Comparison of ENCODE assay signal across 24 cellular contexts in the genomic region with DNA sequence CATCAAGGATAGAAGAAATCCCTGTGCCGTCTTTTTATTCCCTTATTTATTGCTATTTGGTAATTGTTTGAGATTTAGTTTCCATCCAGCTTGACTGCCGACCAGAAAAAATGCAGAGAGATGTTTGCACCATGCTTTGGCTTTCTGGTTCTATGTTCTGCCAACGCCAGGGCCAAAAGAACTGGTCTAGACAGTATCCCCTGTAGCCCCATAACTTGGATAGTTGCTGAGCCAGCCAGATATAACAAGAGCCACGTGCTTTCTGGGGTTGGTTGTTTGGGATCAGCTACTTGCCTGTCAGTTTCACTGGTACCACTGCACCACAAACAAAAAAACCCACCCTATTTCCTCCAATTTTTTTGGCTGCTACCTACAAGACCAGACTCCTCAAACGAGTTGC.
"Had no signal": no experiment of that assay in that cellular context is flagged by ENCODE, and none has a peak within 500 bp of the region (broad histone marks: within the 10 kb centered on the region; RNA-seq: fewer than 3 reads in every experiment).

No MANE protein-coding gene starts in this region.

- ATAC-seq: mucosa of descending colon; naive thymus-derived CD4-positive, alpha-beta T cell; natural killer cell treated with Interleukin-12 subunit alpha and Interleukin-12 subunit beta and Interleukin-15 and Interleukin-18, amount 100 ng/mL, for 72 hours; pancreas; right cardiac atrium; stimulated activated effector memory CD8-positive, alpha-beta T cell treated with anti-CD3 and anti-CD28 coated beads, Interleukin-12 subunit alpha, Interleukin-12 subunit beta, amount 100 ng/mL, for 72 hours; upper lobe of right lung had no signal

- H3K27me3 ChIP-seq: hepatocyte, pancreas, sigmoid colon, spleen, suprapubic skin, tibial artery, upper lobe of right lung had no signal

- H3K4me3 ChIP-seq: hepatocyte, left ventricle myocardium inferior, lung, mucosa of descending colon, pancreas, prostate gland, sigmoid colon, spleen, suprapubic skin, thoracic aorta, tibial artery, upper lobe of right lung had no signal

- H3K9me3 ChIP-seq: left ventricle myocardium inferior, mucosa of descending colon, pancreas, prostate gland, sigmoid colon, spleen, suprapubic skin, thoracic aorta, tibial artery, upper lobe of right lung had no signal

- DNase-seq: islet precursor cell; left ventricle myocardium inferior; midbrain; mucosa of descending colon; naive thymus-derived CD4-positive, alpha-beta T cell; pancreas; posterior cingulate gyrus; retina; right cardiac atrium; sigmoid colon; small intestine; spleen; stimulated activated CD4-positive, alpha-beta T cell treated with anti-CD3 and anti-CD28 coated beads, Interleukin-4, amount 100 ng/mL, for 24 hours; stimulated activated naive CD4-positive, alpha-beta T cell; tibial artery; trophoblast cell; upper lobe of right lung had no signal

- H3K4me1 ChIP-seq: pancreas, prostate gland, spleen, suprapubic skin, upper lobe of right lung had no signal

- H3K4me2 ChIP-seq: hepatocyte had no signal

- H3K79me2 ChIP-seq: hepatocyte had no signal

- H2AFZ ChIP-seq: hepatocyte had no signal

- H3K27ac ChIP-seq: hepatocyte, left ventricle myocardium inferior, pancreas, prostate gland, sigmoid colon, spleen, suprapubic skin, thoracic aorta, tibial artery, upper lobe of right lung had no signal

- H3K36me3 ChIP-seq: left ventricle myocardium inferior, pancreas, prostate gland, sigmoid colon, spleen, suprapubic skin, thoracic aorta, upper lobe of right lung had no signal
